In genomic region chr1:187956975-187957374, GRCh38 we compare ENCODE assay signal across 19 cellular contexts.
DNase-seq lines count a peak whose midpoint lies in the region; ATAC-seq, FAIRE-seq and TF ChIP-seq lines count a peak whose summit lies in the region.
"Had no signal": no experiment of that assay in that cellular context is flagged by ENCODE, and none has a peak within 500 bp of the region (broad histone marks: within the 10 kb centered on the region; RNA-seq: fewer than 3 reads in every experiment).

No MANE protein-coding gene starts in this region.

- CTCF ChIA-PET in CD8-positive, alpha-beta T cell (lab: Charles Lee), result no interaction called here

- H2AFZ ChIP-seq in neural cell (ENCODE audit: low read depth, low read length), result no peak overlapping the region

- peak; percentile 89 for TF ChIP-seq EP300 in neural cell (conservative IDR thresholded peaks at IDR 0.05; ENCODE audit: poor library complexity, severe bottlenecking)

- ATAC-seq in CD8-positive, alpha-beta T cell, result no peak

- H3K9me2 ChIP-seq in neural cell (ENCODE audit: insufficient read depth, low read length), result no peaks in the 10 kb centered on the region

- H3K9ac ChIP-seq in neural cell (ENCODE audit: low read length), result no peak overlapping the region
- H3K9ac ChIP-seq: BLaER1 treated with 17β-estradiol and CSF1 and Interleukin-3, amounts not matched to agents 10 nM and 100 nM had no signal

- no peak for TF ChIP-seq RAD21 in neural cell (conservative IDR thresholded peaks at IDR 0.05)

- no peaks in the 10 kb centered on the region for H3K9me3 ChIP-seq in neural cell (ENCODE audit: low read length)
- H3K9me3 ChIP-seq in CD8-positive, alpha-beta T cell (ENCODE audit: low read length), result no peaks in the 10 kb centered on the region

- H3K27me3 Mint-ChIP-seq in CD8-positive, alpha-beta T cell (ENCODE audit: low read depth), result no peaks in the 10 kb centered on the region
- H3K27me3 Mint-ChIP-seq: CD4-positive, CD25-positive, alpha-beta regulatory T cell; IgD-negative memory B cell had no signal

- no peaks in the 10 kb centered on the region for H3F3A ChIP-seq in neural cell (ENCODE audit: insufficient read depth, low read length, poor library complexity, severe bottlenecking)

- H3K4me3 Mint-ChIP-seq in CD8-positive, alpha-beta T cell, result no peak overlapping the region
- H3K4me3 Mint-ChIP-seq: CD4-positive, CD25-positive, alpha-beta regulatory T cell; H9; IgD-negative memory B cell had no signal

- DNase-seq in ELR (ENCODE audit: low read depth) (peak; percentile 2), NCI-H460 (ENCODE audit: extremely low read depth, low read depth) (peak; percentile 36), bronchial epithelial cell (ENCODE audit: low read depth) (peak; percentile 3), SW480 (ENCODE audit: low spot score) (no peak), SHP77 treated with DMSO at 0.1 percent for 48 hours (lab: John Stamatoyannopoulos, UW) (no peak)
- no peak for DNase-seq in activated CD8-positive, alpha-beta memory T cell treated with anti-CD3 and anti-CD28 coated beads, Interleukin-2, amount 50 U/mL, for 4 hours
- DNase-seq in CD8-positive, alpha-beta T cell, result no peak
- DNase-seq: ACHN; Calu3; CD4-positive, CD25-positive, alpha-beta regulatory T cell; DMS79; EL; GDM1; GOT3; H9 had no signal

- H3K4me1 ChIP-seq in CD8-positive, alpha-beta T cell (ENCODE audit: insufficient read depth, low read length), result no peaks in the 10 kb centered on the region
- H3K4me1 ChIP-seq: BLaER1 treated with 17β-estradiol and CSF1 and Interleukin-3, amounts not matched to agents 10 nM and 100 nM had no signal

- H4K20me1 ChIP-seq in neural cell (ENCODE audit: insufficient read depth), result no peaks in the 10 kb centered on the region
- H4K20me1 ChIP-seq: BLaER1 treated with 17β-estradiol and CSF1 and Interleukin-3, amounts not matched to agents 10 nM and 100 nM had no signal

- intact Hi-C loops in CD8-positive, alpha-beta T cell (cut with DNase I, micrococcal nuclease), result no loop called here

- no peak overlapping the region for H3K4me3 ChIP-seq in bronchial epithelial cell (ENCODE audit: low read depth, low read length)
- H3K4me3 ChIP-seq in neural cell (ENCODE audit: low read length), result no peak overlapping the region
- no peak overlapping the region for H3K4me3 ChIP-seq in CD8-positive, alpha-beta T cell (ENCODE audit: low read depth, low read length)
- H3K4me3 ChIP-seq: BLaER1 treated with 17β-estradiol and CSF1 and Interleukin-3, amounts not matched to agents 10 nM and 100 nM had no signal

- H3K27ac Mint-ChIP-seq in CD8-positive, alpha-beta T cell, result no peak overlapping the region
- H3K27ac Mint-ChIP-seq: CD4-positive, CD25-positive, alpha-beta regulatory T cell; H9; IgD-negative memory B cell had no signal

- H3K4me2 ChIP-seq in neural cell (ENCODE audit: low read length), result no peak overlapping the region
- H3K4me2 ChIP-seq: BLaER1 treated with 17β-estradiol and CSF1 and Interleukin-3, amounts not matched to agents 10 nM and 100 nM had no signal

- H3K36me3 Mint-ChIP-seq in CD8-positive, alpha-beta T cell, result no peaks in the 10 kb centered on the region
- H3K36me3 Mint-ChIP-seq: CD4-positive, CD25-positive, alpha-beta regulatory T cell; IgD-negative memory B cell had no signal

- H3K27ac ChIP-seq in neural cell (ENCODE audit: low read length), result peak overlapping the region; percentile 4
- H3K27ac ChIP-seq in CD8-positive, alpha-beta T cell (ENCODE audit: low read depth, low read length), result no peak overlapping the region
- H3K27ac ChIP-seq: BLaER1 treated with 17β-estradiol and CSF1 and Interleukin-3, amounts not matched to agents 10 nM and 100 nM had no signal

- H3K27me3 ChIP-seq in bronchial epithelial cell (ENCODE audit: control insufficient read depth, insufficient read depth, low read length), result no peaks in the 10 kb centered on the region
- H3K27me3 ChIP-seq in neural cell (ENCODE audit: insufficient read depth, low read depth, low read length), result no peaks in the 10 kb centered on the region
- H3K27me3 ChIP-seq in CD8-positive, alpha-beta T cell (ENCODE audit: insufficient read depth, low read length), result no peaks in the 10 kb centered on the region
- H3K27me3 ChIP-seq: BLaER1 treated with 17β-estradiol and CSF1 and Interleukin-3, amounts not matched to agents 10 nM and 100 nM had no signal

- peaks cover 16% of the 10 kb centered on the region for H3K9me3 Mint-ChIP-seq in CD8-positive, alpha-beta T cell

- no peak for FAIRE-seq in bronchial epithelial cell (lab: Jason Lieb, UNC)
- FAIRE-seq: GM12892 had no signal

- H3K36me3 ChIP-seq in bronchial epithelial cell (ENCODE audit: control insufficient read depth, insufficient read depth, low read length), result no peaks in the 10 kb centered on the region
- no peaks in the 10 kb centered on the region for H3K36me3 ChIP-seq in neural cell (ENCODE audit: insufficient read depth, low read length)
- H3K36me3 ChIP-seq in CD8-positive, alpha-beta T cell (ENCODE audit: insufficient read depth, low read length), result no peaks in the 10 kb centered on the region

- POLR2A ChIA-PET in CD8-positive, alpha-beta T cell (lab: Charles Lee), result no interaction called here

- H3K79me2 ChIP-seq in neural cell (replicated peaks; ENCODE audit: insufficient read depth, low read length), result no peaks in the 10 kb centered on the region

- TF ChIP-seq CTCF in bronchial epithelial cell (IDR thresholded peaks at IDR 0.05; ENCODE audit: insufficient read depth, low read length, severe bottlenecking), result no peak
- TF ChIP-seq CTCF in neural cell (IDR thresholded peaks at IDR 0.05; ENCODE audit: poor library complexity, severe bottlenecking), result no peak
- TF ChIP-seq CTCF in CD8-positive, alpha-beta T cell (IDR thresholded peaks at IDR 0.05), result no peak

- no peaks in the 10 kb centered on the region for H3K4me1 Mint-ChIP-seq in CD8-positive, alpha-beta T cell (ENCODE audit: low read depth)
- H3K4me1 Mint-ChIP-seq: CD4-positive, CD25-positive, alpha-beta regulatory T cell; IgD-negative memory B cell had no signal

TF ChIP-seq in neural cell, 6 proteins besides CTCF, POLR2A, EP300 and RAD21:
- peak; percentile 69 for TF ChIP-seq POLR2AphosphoS5 (IDR thresholded peaks at IDR 0.05)
- TF ChIP-seq REST (IDR thresholded peaks at IDR 0.05; ENCODE audit: borderline replicate concordance), result no peak

Comparison
In these comparisons a context has a peak if more than half of its experiments do, and no peak if none do; other contexts are left out.
1. DNase-seq: peak in ELR (single experiment), NCI-H460 (single experiment) and bronchial epithelial cell (single experiment); none in activated CD8-positive, alpha-beta memory T cell treated with anti-CD3 and anti-CD28 coated beads, Interleukin-2, amount 50 U/mL, for 4 hours (single experiment), SW480 (single experiment), CD8-positive, alpha-beta T cell (0 of 7) and SHP77 treated with DMSO at 0.1 percent for 48 hours (single experiment).